In genomic region chr1:58814251-58815068, GRCh38 we compare ENCODE assay signal across 8 cellular contexts. TPM values are rescaled to one million over a fixed set of nuclear protein-coding genes. Genes with fewer than 3 reads are reported as not detected.
A peak's percentile ranks its signal among the peaks of the same experiment; 100 is the strongest.
DNase-seq lines count a peak whose midpoint lies in the region; ATAC-seq and TF ChIP-seq lines count a peak whose summit lies in the region.

No MANE protein-coding gene starts in this region.

- H3K36me3 ChIP-seq in iPS-18a (ENCODE audit: control insufficient read depth, low read depth, low read length) (no peaks in the 10 kb centered on the region), skeletal muscle satellite cell (ENCODE audit: insufficient read depth, low read length) (no peaks in the 10 kb centered on the region)

- no peaks in the 10 kb centered on the region for H3K36me3 Mint-ChIP-seq in activated naive CD8-positive, alpha-beta T cell treated with anti-CD3 and anti-CD28 coated beads, Interleukin-2, amount 50 U/mL, for 24 hours (ENCODE audit: low read depth)

- H3K4me1 Mint-ChIP-seq in activated naive CD8-positive, alpha-beta T cell treated with anti-CD3 and anti-CD28 coated beads, Interleukin-2, amount 50 U/mL, for 24 hours = peaks cover 48% of the 10 kb centered on the region

- H3K4me2 ChIP-seq in skeletal muscle satellite cell (ENCODE audit: low read length) = peak overlapping the region; percentile 92

- H3K27me3 ChIP-seq in iPS-18a (ENCODE audit: control insufficient read depth, insufficient read depth, low read length) (peaks cover 35% of the 10 kb centered on the region), skeletal muscle satellite cell (ENCODE audit: control insufficient read depth, insufficient read depth, low read length) (no peaks in the 10 kb centered on the region)

- H3K27me3 Mint-ChIP-seq in activated naive CD8-positive, alpha-beta T cell treated with anti-CD3 and anti-CD28 coated beads, Interleukin-2, amount 50 U/mL, for 24 hours = no peaks in the 10 kb centered on the region

- H3K4me1 ChIP-seq in iPS-18a (ENCODE audit: control insufficient read depth, low read depth, low read length) (peaks cover 11% of the 10 kb centered on the region), skeletal muscle satellite cell (ENCODE audit: control insufficient read depth, insufficient read depth, low read length) (peaks cover 51% of the 10 kb centered on the region)

- no peak for ATAC-seq in activated naive CD8-positive, alpha-beta T cell treated with anti-CD3 and anti-CD28 coated beads, Interleukin-2, amount 50 U/mL, for 24 hours
- ATAC-seq in GM19035 (IDR thresholded peaks at IDR 0.05; ENCODE audit: unreplicated experiment) (no peak), GM21367 (IDR thresholded peaks at IDR 0.05; ENCODE audit: unreplicated experiment) (no peak)

- POLR2A ChIA-PET in HEK293T (lab: Yijun Ruan, JAX) = interaction anchor here (1.3 kb wide), 1 partner anchor 30 kb away, joined by 6 read pairs; the partner anchor contains the start of gene JUN

- H3K9me3 Mint-ChIP-seq in activated naive CD8-positive, alpha-beta T cell treated with anti-CD3 and anti-CD28 coated beads, Interleukin-2, amount 50 U/mL, for 24 hours = no peaks in the 10 kb centered on the region

- H3K9ac ChIP-seq in iPS-18a (ENCODE audit: low read length) (peak overlapping the region; percentile 45), skeletal muscle satellite cell (ENCODE audit: low read depth, low read length) (peak overlapping the region; percentile 90)

- peak overlapping the region; percentile 78 for H3K4me3 Mint-ChIP-seq in activated naive CD8-positive, alpha-beta T cell treated with anti-CD3 and anti-CD28 coated beads, Interleukin-2, amount 50 U/mL, for 24 hours

- CTCF ChIA-PET in HEK293T (lab: Yijun Ruan, JAX) = interaction anchor here (0.6 kb wide), 1 partner anchor 77 kb away, joined by 4 read pairs; no protein-coding TSS in a partner anchor

- no peak overlapping the region for H3K27ac Mint-ChIP-seq in activated naive CD8-positive, alpha-beta T cell treated with anti-CD3 and anti-CD28 coated beads, Interleukin-2, amount 50 U/mL, for 24 hours

- H3K4me3 ChIP-seq in iPS-18a (ENCODE audit: low read length) (peak overlapping the region; percentile 69), skeletal muscle satellite cell (ENCODE audit: low read length) (peak overlapping the region; percentile 76)

- no peaks in the 10 kb centered on the region for H3K9me3 ChIP-seq in iPS-18a (ENCODE audit: control insufficient read depth, low read depth, low read length)
- no peaks in the 10 kb centered on the region for H3K9me3 ChIP-seq in skeletal muscle satellite cell (replicated peaks; ENCODE audit: low read length)

- DNase-seq in HEK293T (ENCODE audit: extremely low spot score) (peak; percentile 18), pons (ENCODE audit: low spot score) (no peak)
- DNase-seq in activated naive CD8-positive, alpha-beta T cell treated with anti-CD3 and anti-CD28 coated beads, Interleukin-2, amount 50 U/mL, for 24 hours = no peak
- DNase-seq in stimulated activated CD4-positive, alpha-beta T cell treated with anti-CD3 and anti-CD28 coated beads, Interleukin-1b, Interleukin-23, amount 100 ng/mL, for 48 hours = no peak

- H3K27ac ChIP-seq in iPS-18a (ENCODE audit: low read length) = no peak overlapping the region

TF ChIP-seq in HEK293T, 16 proteins besides CTCF, POLR2A, EP300 and RAD21:
- TF ChIP-seq L3MBTL2 (conservative IDR thresholded peaks at IDR 0.05) = no peak; the same call in 1 of the 2 replicates
- no peak for TF ChIP-seq CTBP1 (IDR thresholded peaks at IDR 0.05; ENCODE audit: borderline replicate concordance)
- TF ChIP-seq LEF1 (IDR thresholded peaks at IDR 0.05; ENCODE audit: borderline replicate concordance) = no peak
- TF ChIP-seq FOXA1 (IDR thresholded peaks at IDR 0.05) = no peak
- no peak for TF ChIP-seq FOXM1 (IDR thresholded peaks at IDR 0.05; ENCODE audit: borderline replicate concordance)
- no peak for TF ChIP-seq BHLHE40 (IDR thresholded peaks at IDR 0.05; ENCODE audit: borderline replicate concordance)
- no peak for TF ChIP-seq NFRKB (IDR thresholded peaks at IDR 0.05)
- TF ChIP-seq SUZ12 (IDR thresholded peaks at IDR 0.05) = no peak
- no peak for TF ChIP-seq PKNOX1 (IDR thresholded peaks at IDR 0.05)
- TF ChIP-seq ELF4 (IDR thresholded peaks at IDR 0.05) = no peak
- no peak for TF ChIP-seq TARDBP (IDR thresholded peaks at IDR 0.05)
- TF ChIP-seq HDGF (IDR thresholded peaks at IDR 0.05; ENCODE audit: borderline replicate concordance) = no peak
- TF ChIP-seq ZNF384 (IDR thresholded peaks at IDR 0.05) = no peak
- no peak for TF ChIP-seq FOXK2 (IDR thresholded peaks at IDR 0.05)
- TF ChIP-seq SP1 (IDR thresholded peaks at IDR 0.05) = no peak
- TF ChIP-seq ARNT (IDR thresholded peaks at IDR 0.05) = no peak

RNA-seq across cellular contexts. Expression of gene JUN, which starts 30.6 kb away (rescaled TPM):
- total RNA-seq in skeletal muscle satellite cell (2012; rRNA removed) = 95.8 and 119 TPM in 2 replicates
